22 cellular contexts compared by ENCODE assay signal in genomic region chr15:77863491-77864105, GRCh38.
"Had no signal": no experiment of that assay in that cellular context is flagged by ENCODE, and none has a peak within 500 bp of the region (broad histone marks: within the 10 kb centered on the region; RNA-seq: fewer than 3 reads in every experiment).

No MANE protein-coding gene starts in this region.

- H3K27me3 ChIP-seq: breast epithelium, right lobe of liver, testis had no signal

- DNase-seq: activated CD4-positive, alpha-beta memory T cell treated with anti-CD3 and anti-CD28 coated beads, Interleukin-2, amount 10 ng/mL, durations not matched to agents 7 days and 5 days; activated CD4-positive, alpha-beta T cell treated with anti-CD3 and anti-CD28 coated beads, Interleukin-2, amount 10 ng/mL, durations not matched to agents 24 days and 14 days; activated naive CD4-positive, alpha-beta T cell; activated naive CD8-positive, alpha-beta T cell treated with anti-CD3 and anti-CD28 coated beads, Interleukin-2, amount 10 ng/mL, durations not matched to agents 7 days and 5 days; activated T-cell treated with anti-CD3 and anti-CD28 coated beads for 4 hours; amniotic stem cell; effector CD4-positive, alpha-beta T cell; erythroblast; foreskin fibroblast; kidney glomerular epithelial cell; naive thymus-derived CD8-positive, alpha-beta T cell; nucleus accumbens; stimulated activated CD4-positive, alpha-beta T cell treated with anti-CD3 and anti-CD28 coated beads, Interleukin-2, amount 100 ng/mL, for 48 hours; stimulated activated CD8-positive, alpha-beta memory T cell treated with anti-CD3 and anti-CD28 coated beads, Interleukin-4, amount 100 ng/mL, for 48 hours; stimulated activated naive B cell treated with anti-CD40 and anti-IgM and Interleukin-4, amounts not matched to agents 10 μg/mL and 1 μg/mL and 100 μg/mL, for 72 hours; testis had no signal

- H3K9me3 ChIP-seq: breast epithelium, left lung, right lobe of liver, testis had no signal

- ATAC-seq: naive thymus-derived CD8-positive, alpha-beta T cell; SK-N-SH treated with all-trans-retinoic acid at 6 μM for 48 hours; stimulated activated naive B cell treated with anti-CD40 and anti-IgM and Interleukin-4, amounts not matched to agents 10 μg/mL and 1 μg/mL and 100 μg/mL, for 72 hours had no signal

- H3K36me3 ChIP-seq: breast epithelium, left lung, right lobe of liver had no signal

- H3K4me3 ChIP-seq: breast epithelium, left lung, right lobe of liver, smooth muscle cell, testis had no signal

- H3K4me1 ChIP-seq: breast epithelium, left lung, parathyroid adenoma, right lobe of liver, testis had no signal

- H3K27ac ChIP-seq: breast epithelium, left lung, parathyroid adenoma, right lobe of liver, testis had no signal
